ENCODE assay signal across 18 cellular contexts in genomic region chr1:153746174-153746573, GRCh38. TPM values are rescaled to one million over a fixed set of nuclear protein-coding genes. Genes with fewer than 3 reads are reported as not detected.
DNase-seq lines count a peak whose midpoint lies in the region; ATAC-seq and TF ChIP-seq lines count a peak whose summit lies in the region.
"Had no signal": no experiment of that assay in that cellular context is flagged by ENCODE, and none has a peak within 500 bp of the region (broad histone marks: within the 10 kb centered on the region; RNA-seq: fewer than 3 reads in every experiment).

No MANE protein-coding gene starts in this region.

- no peaks in the 10 kb centered on the region for H4K20me1 ChIP-seq in GM23338 (replicated peaks; ENCODE audit: insufficient read depth)

- H3K4me1 ChIP-seq in GM23338 (ENCODE audit: insufficient read depth), result peaks cover 69% of the 10 kb centered on the region
- peaks cover 53% of the 10 kb centered on the region for H3K4me1 ChIP-seq in HUES64 (ENCODE audit: insufficient read depth, low read length)
- H3K4me1 ChIP-seq in iPS DF 6.9 (ENCODE audit: control insufficient read depth, insufficient read depth, low read length), result peaks cover 3% of the 10 kb centered on the region; the same call in 1 of the 2 replicates
- peaks cover 28% of the 10 kb centered on the region for H3K4me1 ChIP-seq in Caco-2
- H3K4me1 ChIP-seq: SJCRH30 had no signal

- peaks cover 18% of the 10 kb centered on the region for H3K79me2 ChIP-seq in GM23338 (replicated peaks; ENCODE audit: insufficient read depth)

- ATAC-seq in GM23338 (peak; percentile 54), GM21423 (IDR thresholded peaks at IDR 0.05; ENCODE audit: unreplicated experiment) (no peak)
- no peak for ATAC-seq in stimulated activated naive B cell treated with anti-CD40 and anti-IgM and Interleukin-4, amounts not matched to agents 10 μg/mL and 1 μg/mL and 100 μg/mL, for 72 hours (replicated peaks)

- peak overlapping the region; percentile 34 for H3K9ac ChIP-seq in HUES64 (ENCODE audit: low read depth, low read length)

- H3K4me3 ChIP-seq in GM23338 (peak overlapping the region; percentile 24), HUES64 (ENCODE audit: low read length) (peak overlapping the region; percentile 10), iPS DF 6.9 (ENCODE audit: low read length) (no peak overlapping the region), Caco-2 (ENCODE audit: low read depth, low read length) (no peak overlapping the region)
- H3K4me3 ChIP-seq: PC-9, SJCRH30 had no signal

- H3K9me2 ChIP-seq in GM23338 (ENCODE audit: insufficient read depth), result no peaks in the 10 kb centered on the region

- POLR2A ChIA-PET in Caco-2 (lab: Charles Lee), result no interaction called here

- H3K4me3 Mint-ChIP-seq in GM23338 (peak overlapping the region; percentile 56), Caco-2 (ENCODE audit: unreplicated experiment) (no peak overlapping the region)
- H3K4me3 Mint-ChIP-seq in stimulated activated naive B cell treated with anti-CD40 and anti-IgM and Interleukin-4, amounts not matched to agents 10 μg/mL and 1 μg/mL and 100 μg/mL, for 72 hours, result no peak overlapping the region
- no peak overlapping the region for H3K4me3 Mint-ChIP-seq in activated T-helper 1 cell treated with anti-CD3 and anti-CD28 coated beads, Interleukin-12 subunit alpha, Interleukin-12 subunit beta, Interleukin-2, Interleukin-4 antibody, amounts not matched to agents 30 ng/mL and 10 ng/mL and 1 ng/mL, durations not matched to agents 14 hours and 24 hours and 36 hours
- H3K4me3 Mint-ChIP-seq: IgD-negative memory B cell had no signal

- CTCF ChIA-PET in Caco-2 (lab: Charles Lee), result no interaction called here

- H3K36me3 ChIP-seq in GM23338 (ENCODE audit: insufficient read depth) (peaks cover 17% of the 10 kb centered on the region), HUES64 (ENCODE audit: insufficient read depth, low read length) (peaks cover 83% of the 10 kb centered on the region), iPS DF 6.9 (ENCODE audit: control insufficient read depth, insufficient read depth, low read length) (peaks cover 8% of the 10 kb centered on the region; the same call in 1 of the 2 replicates), Caco-2 (ENCODE audit: control insufficient read depth, insufficient read depth, low read length) (peaks cover 1% of the 10 kb centered on the region)

- peak; percentile 56 for DNase-seq in GM23338 (ENCODE audit: low spot score)
- DNase-seq in iPS DF 6.9 (ENCODE audit: low read depth, low spot score), result no peak
- DNase-seq in stimulated activated naive B cell treated with anti-CD40 and anti-IgM and Interleukin-4, amounts not matched to agents 10 μg/mL and 1 μg/mL and 100 μg/mL, for 72 hours, result no peak
- no peak for DNase-seq in Caco-2
- DNase-seq in activated T-helper 1 cell treated with anti-CD3 and anti-CD28 coated beads, Interleukin-12 subunit alpha, Interleukin-12 subunit beta, Interleukin-2, Interleukin-4 antibody, amounts not matched to agents 30 ng/mL and 10 ng/mL and 1 ng/mL, durations not matched to agents 14 hours and 24 hours and 36 hours (ENCODE audit: low spot score), result no peak
- DNase-seq: DMS79, Karpas-422, NCI-H1417 treated with DMSO at 0.1 percent for 48 hours, NCI-H1930, NCI-H345, NCI-H524 treated with DMSO at 0.1 percent for 48 hours, PC-9, SJCRH30, SW 1271 had no signal

- H3K27me3 ChIP-seq in GM23338 (ENCODE audit: insufficient read depth), result no peaks in the 10 kb centered on the region
- no peaks in the 10 kb centered on the region for H3K27me3 ChIP-seq in HUES64 (ENCODE audit: insufficient read depth, low read length)
- H3K27me3 ChIP-seq in iPS DF 6.9 (ENCODE audit: control insufficient read depth, insufficient read depth, low read length), result no peaks in the 10 kb centered on the region
- H3K27me3 ChIP-seq in Caco-2 (replicated peaks; ENCODE audit: control insufficient read depth, insufficient read depth, low read length), result no peaks in the 10 kb centered on the region
- H3K27me3 ChIP-seq: SJCRH30 had no signal

- WGBS in HUES64, result 76% methylated on average over 13 of the region's 13 CpGs
- no CpG with 5 or more reads among the region's 13 CpGs for WGBS in iPS DF 6.9 (ENCODE audit: insufficient coverage, insufficient read length)

- H3K4me1 Mint-ChIP-seq in GM23338 (peaks cover 82% of the 10 kb centered on the region), Caco-2 (ENCODE audit: low read depth, unreplicated experiment) (peaks cover 30% of the 10 kb centered on the region)
- H3K4me1 Mint-ChIP-seq in stimulated activated naive B cell treated with anti-CD40 and anti-IgM and Interleukin-4, amounts not matched to agents 10 μg/mL and 1 μg/mL and 100 μg/mL, for 72 hours, result peaks cover 47 to 52% of the 10 kb centered on the region in 2 donors
- H3K4me1 Mint-ChIP-seq in activated T-helper 1 cell treated with anti-CD3 and anti-CD28 coated beads, Interleukin-12 subunit alpha, Interleukin-12 subunit beta, Interleukin-2, Interleukin-4 antibody, amounts not matched to agents 30 ng/mL and 10 ng/mL and 1 ng/mL, durations not matched to agents 14 hours and 24 hours and 36 hours (ENCODE audit: low read depth), result peaks cover 32% of the 10 kb centered on the region

- H3K36me3 Mint-ChIP-seq in GM23338 (ENCODE audit: low read depth) (peaks cover 92% of the 10 kb centered on the region), Caco-2 (ENCODE audit: insufficient read depth, unreplicated experiment) (peaks cover 54% of the 10 kb centered on the region)
- peaks cover 52 to 70% of the 10 kb centered on the region in 2 donors for H3K36me3 Mint-ChIP-seq in stimulated activated naive B cell treated with anti-CD40 and anti-IgM and Interleukin-4, amounts not matched to agents 10 μg/mL and 1 μg/mL and 100 μg/mL, for 72 hours
- H3K36me3 Mint-ChIP-seq in activated T-helper 1 cell treated with anti-CD3 and anti-CD28 coated beads, Interleukin-12 subunit alpha, Interleukin-12 subunit beta, Interleukin-2, Interleukin-4 antibody, amounts not matched to agents 30 ng/mL and 10 ng/mL and 1 ng/mL, durations not matched to agents 14 hours and 24 hours and 36 hours (ENCODE audit: low read depth), result peaks cover 48% of the 10 kb centered on the region

- H3K9me3 ChIP-seq in HUES64 (ENCODE audit: insufficient read depth, low read depth, low read length), result no peaks in the 10 kb centered on the region
- H3K9me3 ChIP-seq in iPS DF 6.9 (ENCODE audit: control insufficient read depth, insufficient read depth, low read length), result no peaks in the 10 kb centered on the region
- no peaks in the 10 kb centered on the region for H3K9me3 ChIP-seq in Caco-2
- H3K9me3 ChIP-seq: SJCRH30 had no signal

- no TSS peak for BruUV-seq in Caco-2 (replicated peaks; lab: Mats Ljungman, UMichigan)

- intact Hi-C loops in Caco-2 (cut with micrococcal nuclease; ENCODE audit: unreplicated experiment), result loop anchor here (5.0 kb wide), 1 partner anchor 394 kb away; no protein-coding TSS in a partner anchor
- intact Hi-C loops in activated T-helper 1 cell treated with anti-CD3 and anti-CD28 coated beads, Interleukin-12 subunit alpha, Interleukin-12 subunit beta, Interleukin-2, Interleukin-4 antibody, amounts not matched to agents 30 ng/mL and 10 ng/mL and 1 ng/mL, durations not matched to agents 14 hours and 24 hours and 36 hours (cut with micrococcal nuclease), result loop anchor here (5.0 to 10.0 kb wide), 2 partner anchors 179 to 391 kb away; partner anchors contain the start of genes S100A2 and S100A9

- H3K9me3 Mint-ChIP-seq in GM23338 (no peaks in the 10 kb centered on the region), Caco-2 (ENCODE audit: unreplicated experiment) (no peaks in the 10 kb centered on the region)
- no peaks in the 10 kb centered on the region for H3K9me3 Mint-ChIP-seq in stimulated activated naive B cell treated with anti-CD40 and anti-IgM and Interleukin-4, amounts not matched to agents 10 μg/mL and 1 μg/mL and 100 μg/mL, for 72 hours
- no peaks in the 10 kb centered on the region for H3K9me3 Mint-ChIP-seq in activated T-helper 1 cell treated with anti-CD3 and anti-CD28 coated beads, Interleukin-12 subunit alpha, Interleukin-12 subunit beta, Interleukin-2, Interleukin-4 antibody, amounts not matched to agents 30 ng/mL and 10 ng/mL and 1 ng/mL, durations not matched to agents 14 hours and 24 hours and 36 hours
- H3K9me3 Mint-ChIP-seq: IgD-negative memory B cell had no signal

- peaks cover 35% of the 10 kb centered on the region for H3F3A ChIP-seq in GM23338 (replicated peaks; ENCODE audit: low read depth)

- no peak for TF ChIP-seq CTCF in GM23338 (conservative IDR thresholded peaks at IDR 0.05; ENCODE audit: low read depth in 2 of 2)
- no peak for TF ChIP-seq CTCF in Caco-2 (IDR thresholded peaks at IDR 0.05; ENCODE audit: insufficient read depth in 1 of 2, low read depth in 1 of 2, low read length in 1 of 2, severe bottlenecking in 1 of 2, unreplicated experiment in 1 of 2)

- no peak overlapping the region for H2AFZ ChIP-seq in GM23338
- H2AFZ ChIP-seq: PC-9 had no signal

- H3K4me2 ChIP-seq in GM23338, result peak overlapping the region; percentile 69
- H3K4me2 ChIP-seq: PC-9 had no signal

- H3K27me3 Mint-ChIP-seq in GM23338 (ENCODE audit: insufficient read depth, low read depth, poor library complexity) (peaks cover 2% of the 10 kb centered on the region), Caco-2 (ENCODE audit: insufficient read depth, unreplicated experiment) (no peaks in the 10 kb centered on the region)
- no peaks in the 10 kb centered on the region for H3K27me3 Mint-ChIP-seq in stimulated activated naive B cell treated with anti-CD40 and anti-IgM and Interleukin-4, amounts not matched to agents 10 μg/mL and 1 μg/mL and 100 μg/mL, for 72 hours
- no peaks in the 10 kb centered on the region for H3K27me3 Mint-ChIP-seq in activated T-helper 1 cell treated with anti-CD3 and anti-CD28 coated beads, Interleukin-12 subunit alpha, Interleukin-12 subunit beta, Interleukin-2, Interleukin-4 antibody, amounts not matched to agents 30 ng/mL and 10 ng/mL and 1 ng/mL, durations not matched to agents 14 hours and 24 hours and 36 hours (ENCODE audit: insufficient read depth)
- H3K27me3 Mint-ChIP-seq: IgD-negative memory B cell had no signal

- peak overlapping the region; percentile 98 for H3K27ac Mint-ChIP-seq in GM23338
- peak overlapping the region; percentile 52 for H3K27ac Mint-ChIP-seq in stimulated activated naive B cell treated with anti-CD40 and anti-IgM and Interleukin-4, amounts not matched to agents 10 μg/mL and 1 μg/mL and 100 μg/mL, for 72 hours
- H3K27ac Mint-ChIP-seq in Caco-2 (ENCODE audit: unreplicated experiment), result no peak overlapping the region
- H3K27ac Mint-ChIP-seq in activated T-helper 1 cell treated with anti-CD3 and anti-CD28 coated beads, Interleukin-12 subunit alpha, Interleukin-12 subunit beta, Interleukin-2, Interleukin-4 antibody, amounts not matched to agents 30 ng/mL and 10 ng/mL and 1 ng/mL, durations not matched to agents 14 hours and 24 hours and 36 hours, result no peak overlapping the region
- H3K27ac Mint-ChIP-seq: IgD-negative memory B cell had no signal

- H3K27ac ChIP-seq in GM23338 (ENCODE audit: low read depth) (peak overlapping the region; percentile 93), HUES64 (ENCODE audit: low read depth, low read length) (peak overlapping the region; percentile 83), iPS DF 6.9 (ENCODE audit: low read length) (peak overlapping the region; percentile 81)
- H3K27ac ChIP-seq: C4-2B, PC-9, SJCRH30 had no signal

RNA-seq across cellular contexts. Expression of gene INTS3, which starts 18.3 kb away (rescaled TPM):
- 51.3 and 51.5 TPM in 2 replicates for total RNA-seq in GM23338 (2014; rRNA removed; shearing (Covaris generic))
- polyA plus RNA-seq in GM23338 (2016; fragmentation: Nextera tagmentation; extraction: Ambion mirVana), result 21.5 and 22.7 TPM in 2 replicates
- polyA plus RNA-seq in HUES64 (2013, experiment 1 of 2), result 39.8 TPM
- 38.0 TPM for polyA plus RNA-seq in HUES64 (2013, experiment 2 of 2)
- total RNA-seq in Caco-2 (2022), result 39.0 and 43.4 TPM in 2 replicates
- total RNA-seq in activated T-helper 1 cell treated with anti-CD3 and anti-CD28 coated beads, Interleukin-12 subunit alpha, Interleukin-12 subunit beta, Interleukin-2, Interleukin-4 antibody, amounts not matched to agents 30 ng/mL and 10 ng/mL and 1 ng/mL, durations not matched to agents 14 hours and 24 hours and 36 hours, result 57.0 and 57.3 TPM in 2 replicates

RNA-seq across cellular contexts. Expression of gene SLC27A3, which starts 29.0 kb away (rescaled TPM):
- 18.8 and 24.2 TPM in 2 replicates for total RNA-seq in GM23338 (2014; rRNA removed; shearing (Covaris generic))
- 26.3 and 27.1 TPM in 2 replicates for polyA plus RNA-seq in GM23338 (2016; fragmentation: Nextera tagmentation; extraction: Ambion mirVana)
- 20.8 TPM for polyA plus RNA-seq in HUES64 (2013, experiment 1 of 2)
- 22.6 TPM for polyA plus RNA-seq in HUES64 (2013, experiment 2 of 2)
- 22.8 and 27.2 TPM in 2 replicates for total RNA-seq in Caco-2 (2022)
- total RNA-seq in activated T-helper 1 cell treated with anti-CD3 and anti-CD28 coated beads, Interleukin-12 subunit alpha, Interleukin-12 subunit beta, Interleukin-2, Interleukin-4 antibody, amounts not matched to agents 30 ng/mL and 10 ng/mL and 1 ng/mL, durations not matched to agents 14 hours and 24 hours and 36 hours, result 10.8 and 11.1 TPM in 2 replicates

Comparison
In these comparisons a context has a peak if more than half of its experiments do, and no peak if none do; other contexts are left out.
1. H3K4me3 ChIP-seq: peak in GM23338 (single experiment) and HUES64 (single experiment); none in iPS DF 6.9 (single experiment) and Caco-2 (single experiment).
2. H3K27ac Mint-ChIP-seq: peak in GM23338 (single experiment) and stimulated activated naive B cell treated with anti-CD40 and anti-IgM and Interleukin-4, amounts not matched to agents 10 μg/mL and 1 μg/mL and 100 μg/mL, for 72 hours (single experiment); none in Caco-2 (single experiment) and activated T-helper 1 cell treated with anti-CD3 and anti-CD28 coated beads, Interleukin-12 subunit alpha, Interleukin-12 subunit beta, Interleukin-2, Interleukin-4 antibody, amounts not matched to agents 30 ng/mL and 10 ng/mL and 1 ng/mL, durations not matched to agents 14 hours and 24 hours and 36 hours (single experiment).
3. Peak in every context shown above with its lines, with median percentiles within 50 percentile points of each other: H3K27ac ChIP-seq.